Comparison of ENCODE assay signal across 19 cellular contexts in genomic region chr16:29182501-29182900, GRCh38.
DNase-seq lines count a peak whose midpoint lies in the region; ATAC-seq, FAIRE-seq and TF ChIP-seq lines count a peak whose summit lies in the region.
"Had no signal": no experiment of that assay in that cellular context is flagged by ENCODE, and none has a peak within 500 bp of the region (broad histone marks: within the 10 kb centered on the region; RNA-seq: fewer than 3 reads in every experiment).

No MANE protein-coding gene starts in this region.

- TF ChIP-seq POLR2A in H1 (IDR thresholded peaks at IDR 0.05; ENCODE audit: control extremely low read depth in 1 of 2, low read depth in 2 of 2, low read length in 2 of 2): no peak

- H3K9ac ChIP-seq in H1 (replicated peaks in 1 of 4; ENCODE audit: extremely low read depth in 1 of 4, low read depth in 3 of 4, low read length in 3 of 4) (no peak overlapping the region), neuronal stem cell (ENCODE audit: low read depth, low read length, poor library complexity) (peak overlapping the region; percentile 60)
- H3K9ac ChIP-seq: BLaER1, GM23248 had no signal

- H2BK5ac ChIP-seq in H1 (ENCODE audit: low read depth, low read length) (no peak overlapping the region), neuronal stem cell (ENCODE audit: low read length) (no peak overlapping the region)

- WGBS in H1 (ENCODE audit: extremely low coverage in 1 of 2, insufficient coverage in 1 of 2, insufficient read length in 1 of 2, insufficient replicate concordance in 2 of 2, low coverage in 1 of 2, low lambda C conversion rate in 2 of 2, missing lambda C conversion rate in 1 of 2), 2 experiments: 95% methylated on average over 4 of the region's 9 CpGs; no CpG with 5 or more reads in 1 of the 2 experiments
- no CpG with 5 or more reads among the region's 9 CpGs for WGBS in neuronal stem cell (ENCODE audit: extremely low coverage in 2 of 2, insufficient read length in 2 of 2, insufficient replicate concordance in 1 of 2), 2 donors

- no peaks in the 10 kb centered on the region for H3K23me2 ChIP-seq in H1 (ENCODE audit: low read depth, low read length)

- H3K18ac ChIP-seq in H1 (ENCODE audit: extremely low read depth, low read length): no peak overlapping the region
- H3K18ac ChIP-seq in neuronal stem cell (ENCODE audit: low read length): no peak overlapping the region

- H3K27ac ChIP-seq in H1 (ENCODE audit: low read depth, low read length) (no peak overlapping the region), left ventricle myocardium inferior (replicated peaks) (peak overlapping the region; percentile 97), neuronal stem cell (replicated peaks; ENCODE audit: low read length) (no peak overlapping the region), tibial artery (no peak overlapping the region)
- H3K27ac ChIP-seq: A549, BLaER1, GM23248 had no signal

- H3K4me1 ChIP-seq in H1 (replicated peaks in 1 of 4; ENCODE audit: control insufficient read depth in 3 of 4, insufficient read depth in 4 of 4, low read length in 3 of 4): no peaks in the 10 kb centered on the region
- H3K4me1 ChIP-seq in left ventricle myocardium inferior: peaks cover 71% of the 10 kb centered on the region
- H3K4me1 ChIP-seq in neuronal stem cell (ENCODE audit: control insufficient read depth in 2 of 2, insufficient read depth in 1 of 2, low read depth in 1 of 2, low read length in 2 of 2): peaks cover under 1 to 18% of the 10 kb centered on the region in 2 donors
- H3K4me1 ChIP-seq in tibial artery: peaks cover 0 to 3% (median 0%) of the 10 kb centered on the region in 4 donors
- no peaks in the 10 kb centered on the region for H3K4me1 ChIP-seq in HAP-1
- H3K4me1 ChIP-seq: A549, BLaER1 had no signal

- H2BK20ac ChIP-seq in H1 (ENCODE audit: low read length): no peak overlapping the region

- no peak for FAIRE-seq in H1 (lab: Jason Lieb, UNC)
- FAIRE-seq: A549, GM19239 had no signal

- no peaks in the 10 kb centered on the region for H3K79me2 ChIP-seq in H1 (ENCODE audit: control insufficient read depth in 1 of 2, insufficient read depth in 2 of 2, low read length in 2 of 2)

- H3K36me3 ChIP-seq in H1 (ENCODE audit: control insufficient read depth in 2 of 4, insufficient read depth in 4 of 4, low read length in 3 of 4) (no peaks in the 10 kb centered on the region), left ventricle myocardium inferior (no peaks in the 10 kb centered on the region), neuronal stem cell (replicated peaks in 1 of 2; ENCODE audit: control insufficient read depth in 2 of 2, insufficient read depth in 2 of 2, low read length in 2 of 2) (no peaks in the 10 kb centered on the region), tibial artery (no peaks in the 10 kb centered on the region), HAP-1 (replicated peaks) (no peaks in the 10 kb centered on the region)
- H3K36me3 ChIP-seq: BLaER1 had no signal

- TF ChIP-seq CTCF in H1 (IDR thresholded peaks at IDR 0.05; ENCODE audit: control extremely low read depth in 1 of 3, insufficient read depth in 1 of 3, low read depth in 1 of 3, low read length in 3 of 3) (no peak), left ventricle myocardium inferior (IDR thresholded peaks at IDR 0.05; ENCODE audit: borderline replicate concordance) (no peak), tibial artery (IDR thresholded peaks at IDR 0.05) (no peak)

- no peak for ATAC-seq in left lobe of liver
- ATAC-seq: CD8-positive, alpha-beta T cell had no signal

- H4K20me1 ChIP-seq in H1 (replicated peaks in 1 of 2; ENCODE audit: control insufficient read depth in 1 of 2, insufficient read depth in 2 of 2, low read length in 2 of 2): no peaks in the 10 kb centered on the region
- H4K20me1 ChIP-seq: BLaER1 had no signal

- H2BK120ac ChIP-seq in H1 (replicated peaks; ENCODE audit: low read depth, low read length): no peak overlapping the region
- H2BK120ac ChIP-seq in neuronal stem cell (ENCODE audit: low read depth, low read length): no peak overlapping the region

- H2BK15ac ChIP-seq in H1 (ENCODE audit: low read length) (no peak overlapping the region), neuronal stem cell (ENCODE audit: low read length) (no peak overlapping the region)

- no peak for TF ChIP-seq EP300 in H1 (IDR thresholded peaks at IDR 0.05; ENCODE audit: borderline replicate concordance in 1 of 2, low read depth in 2 of 2, low read length in 2 of 2)

- H2AK5ac ChIP-seq in H1 (ENCODE audit: low read depth, low read length) (no peak overlapping the region), neuronal stem cell (ENCODE audit: low read depth, low read length) (no peak overlapping the region)

- H3K23ac ChIP-seq in H1 (ENCODE audit: insufficient read length) (no peak overlapping the region), neuronal stem cell (ENCODE audit: low read depth, low read length, poor library complexity) (no peak overlapping the region)

- H3K27me3 ChIP-seq in H1 (replicated peaks in 1 of 4; ENCODE audit: control insufficient read depth in 3 of 4, extremely low read depth in 1 of 4, insufficient read depth in 3 of 4, low read length in 3 of 4): no peaks in the 10 kb centered on the region
- H3K27me3 ChIP-seq in left ventricle myocardium inferior (ENCODE audit: low read depth): no peaks in the 10 kb centered on the region
- no peaks in the 10 kb centered on the region for H3K27me3 ChIP-seq in neuronal stem cell (ENCODE audit: control insufficient read depth in 3 of 3, insufficient read depth in 3 of 3, low read depth in 1 of 3, low read length in 3 of 3)
- H3K27me3 ChIP-seq in tibial artery: no peaks in the 10 kb centered on the region
- no peaks in the 10 kb centered on the region for H3K27me3 ChIP-seq in HAP-1 (ENCODE audit: low read depth)
- H3K27me3 ChIP-seq: BLaER1 had no signal

- no peak overlapping the region for H2AFZ ChIP-seq in H1 (ENCODE audit: low read length)
- H2AFZ ChIP-seq in neuronal stem cell (ENCODE audit: low read length): no peak overlapping the region
- H2AFZ ChIP-seq: GM23248 had no signal

- intact Hi-C loops in left ventricle myocardium inferior (cut with micrococcal nuclease): no loop called here
- intact Hi-C loops in tibial artery (cut with DNase I; ENCODE audit: low total_unique reads): no loop called here

- H3K4ac ChIP-seq in H1 (replicated peaks; ENCODE audit: insufficient read length, low read depth, low read length): no peak overlapping the region
- H3K4ac ChIP-seq in neuronal stem cell (ENCODE audit: low read length): no peak overlapping the region

- no peak for DNase-seq in H1 (ENCODE audit: low read depth in 1 of 2, low spot score in 2 of 2)
- peak; percentile 70 for DNase-seq in left ventricle myocardium inferior
- no peak for DNase-seq in neuronal stem cell (ENCODE audit: low spot score)
- peak; percentile 15 to 65 for DNase-seq in tibial artery
- DNase-seq in left lobe of liver (ENCODE audit: low spot score): no peak
- DNase-seq in activated CD8-positive, alpha-beta memory T cell treated with anti-CD3 and anti-CD28 coated beads, Interleukin-2, amount 50 U/mL, for 4 hours: no peak
- no peak for DNase-seq in HAP-1 (ENCODE audit: low spot score in 2 of 2)
- DNase-seq: Calu3, GF-D8, GM23248, KG1, MV-4-11, NCI-H1694 treated with DMSO at 0.1 percent for 48 hours, NCI-H774, SIG-M5 had no signal

- H3K56ac ChIP-seq in H1 (replicated peaks; ENCODE audit: insufficient read length, low read depth, low read length): no peak overlapping the region

- H3K14ac ChIP-seq in H1 (ENCODE audit: insufficient read length): no peak overlapping the region
- H3K14ac ChIP-seq in neuronal stem cell (ENCODE audit: low read length): peak overlapping the region; percentile 47

- H2BK12ac ChIP-seq in H1 (ENCODE audit: low read depth, low read length): no peak overlapping the region
- peak overlapping the region; percentile 30 for H2BK12ac ChIP-seq in neuronal stem cell (ENCODE audit: low read length)

- H3K9me3 ChIP-seq in H1 (ENCODE audit: insufficient read depth in 2 of 2, low read depth in 1 of 2, low read length in 1 of 2): no peaks in the 10 kb centered on the region
- no peaks in the 10 kb centered on the region for H3K9me3 ChIP-seq in left ventricle myocardium inferior (replicated peaks)
- H3K9me3 ChIP-seq in neuronal stem cell (replicated peaks in 1 of 2; ENCODE audit: control insufficient read depth in 2 of 2, insufficient read depth in 1 of 2, low read depth in 1 of 2, low read length in 2 of 2): no peaks in the 10 kb centered on the region
- no peaks in the 10 kb centered on the region for H3K9me3 ChIP-seq in tibial artery
- no peaks in the 10 kb centered on the region for H3K9me3 ChIP-seq in HAP-1
- H3K9me3 ChIP-seq: A549, BLaER1 had no signal

- H4K91ac ChIP-seq in H1 (replicated peaks; ENCODE audit: insufficient read length, low read length) (no peak overlapping the region), neuronal stem cell (ENCODE audit: low read depth, low read length, poor library complexity) (no peak overlapping the region)

- H3K4me3 ChIP-seq in H1 (ENCODE audit: extremely low read depth in 1 of 4, insufficient read depth in 2 of 4, low read depth in 3 of 4, low read length in 4 of 4) (no peak overlapping the region), left ventricle myocardium inferior (no peak overlapping the region), neuronal stem cell (ENCODE audit: low read length in 2 of 2) (no peak overlapping the region), tibial artery (no peak overlapping the region), HAP-1 (no peak overlapping the region)
- H3K4me3 ChIP-seq: A549, BLaER1, GM23248 had no signal

- H4K5ac ChIP-seq in H1 (ENCODE audit: insufficient read length, low read depth, low read length): no peak overlapping the region

- no peak overlapping the region for H3K4me2 ChIP-seq in H1 (ENCODE audit: insufficient read depth in 1 of 2, low read depth in 2 of 2, low read length in 2 of 2)
- H3K4me2 ChIP-seq in neuronal stem cell (ENCODE audit: insufficient read depth, low read length, poor library complexity, severe bottlenecking): no peak overlapping the region
- H3K4me2 ChIP-seq: A549, BLaER1 had no signal

- H3K79me1 ChIP-seq in H1 (ENCODE audit: low read depth, low read length): no peaks in the 10 kb centered on the region
- H3K79me1 ChIP-seq in neuronal stem cell (ENCODE audit: low read depth, low read length): no peaks in the 10 kb centered on the region

- H4K8ac ChIP-seq in H1 (ENCODE audit: extremely low read depth, insufficient read depth, low read length) (0 out of 2 replicates have a peak overlapping the region, but pooled peaks have one; percentile 51), neuronal stem cell (ENCODE audit: low read depth, low read length) (no peak overlapping the region)

- TF ChIP-seq RAD21 in H1 (IDR thresholded peaks at IDR 0.05 in 1 of 2, conservative IDR thresholded peaks at IDR 0.05 in 1 of 2; ENCODE audit: low read depth in 2 of 2, low read length in 2 of 2): no peak

- CTCF ChIA-PET in H1 (lab: Charles Lee; ENCODE audit: partially characterized antibody): no interaction called here

- POLR2A ChIA-PET in H1 (lab: Charles Lee; ENCODE audit: partially characterized antibody): interaction anchor here (0.6 kb wide), 1 partner anchor 611 kb away, joined by 3 read pairs; no protein-coding TSS in a partner anchor

- in situ Hi-C loops in HAP-1 (cut with MboI; ENCODE audit: low sequenced_read_pairs): no loop called here

Comparison
In these comparisons a context has a peak if more than half of its experiments do, and no peak if none do; other contexts are left out.
1. DNase-seq: peak in left ventricle myocardium inferior (single experiment) and tibial artery (2 of 2); none in H1 (0 of 2), neuronal stem cell (single experiment), left lobe of liver (single experiment), activated CD8-positive, alpha-beta memory T cell treated with anti-CD3 and anti-CD28 coated beads, Interleukin-2, amount 50 U/mL, for 4 hours (single experiment) and HAP-1 (0 of 2).